ENCODE assay signal across 24 cellular contexts in the genomic region with DNA sequence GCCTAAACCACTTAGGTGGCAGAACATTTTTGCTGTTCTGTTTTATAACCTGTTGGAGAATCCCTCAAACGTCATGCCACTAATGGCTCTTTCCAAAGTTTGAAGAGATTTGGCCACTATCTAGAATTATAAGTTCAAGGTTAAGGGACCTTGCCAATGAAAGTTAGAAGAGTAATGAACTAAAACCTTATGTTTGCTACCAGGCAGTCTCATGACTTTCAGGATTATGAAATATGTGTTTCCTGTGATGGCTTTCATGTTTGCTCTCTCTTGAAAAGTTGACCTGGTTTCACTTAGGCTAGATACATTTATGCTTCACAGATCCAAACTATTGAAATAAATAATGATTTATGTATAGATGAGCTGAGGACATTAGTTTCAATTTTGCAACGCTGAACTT.
"Had no signal": no experiment of that assay in that cellular context is flagged by ENCODE, and none has a peak within 500 bp of the region (broad histone marks: within the 10 kb centered on the region; RNA-seq: fewer than 3 reads in every experiment).

No MANE protein-coding gene starts in this region.

- DNase-seq: activated CD4-positive, alpha-beta T cell treated with anti-CD3 and anti-CD28 coated beads for 36 hours; activated CD4-positive, CD25-positive, alpha-beta regulatory T cell; activated CD8-positive, alpha-beta memory T cell treated with anti-CD3 and anti-CD28 coated beads for 24 hours; activated effector memory CD4-positive, alpha-beta T cell treated with anti-CD3 and anti-CD28 coated beads, Interleukin-2, amount 50 U/mL, for 16 hours; activated naive CD4-positive, alpha-beta T cell treated with anti-CD3 and anti-CD28 coated beads for 36 hours; activated naive CD8-positive, alpha-beta T cell treated with anti-CD3 and anti-CD28 coated beads for 36 hours; brain microvascular endothelial cell; dorsolateral prefrontal cortex; effector memory CD4-positive, alpha-beta T cell; glutamatergic neuron; left ventricle myocardium inferior; naive B cell; nephron progenitor cell; stimulated activated CD4-positive, alpha-beta T cell treated with anti-CD3 and anti-CD28 coated beads, Interleukin-1b, Interleukin-23, amount 100 ng/mL, for 48 hours; stimulated activated CD4-positive, alpha-beta T cell treated with anti-CD3 and anti-CD28 coated beads, Interleukin-4, amount 100 ng/mL, for 4 hours; stimulated activated CD8-positive, alpha-beta memory T cell treated with anti-CD3 and anti-CD28 coated beads, Interleukin-4, amount 100 ng/mL, for 48 hours; stimulated activated naive CD8-positive, alpha-beta T cell treated with anti-CD3 and anti-CD28 coated beads, Interleukin-15, amount 100 ng/mL, for 72 hours; substantia nigra; uterus had no signal

- H3K27ac ChIP-seq: ascending aorta, brain microvascular endothelial cell, coronary artery, dorsolateral prefrontal cortex, left ventricle myocardium inferior, neutrophil, uterus had no signal

- H3K4me1 ChIP-seq: ascending aorta, left ventricle myocardium inferior, uterus had no signal

- H3K4me2 ChIP-seq: smooth muscle cell had no signal

- H3K4me3 ChIP-seq: ascending aorta, coronary artery, dorsolateral prefrontal cortex, left ventricle myocardium inferior, smooth muscle cell, uterus had no signal

- ATAC-seq: activated CD4-positive, alpha-beta T cell treated with anti-CD3 and anti-CD28 coated beads for 36 hours; stimulated activated memory B cell treated with anti-CD40 and anti-IgM and Interleukin-4, amounts not matched to agents 10 μg/mL and 1 μg/mL and 100 μg/mL, for 72 hours; stimulated activated naive CD8-positive, alpha-beta T cell treated with anti-CD3 and anti-CD28 coated beads, Interleukin-15, amount 100 ng/mL, for 72 hours had no signal

- H3K36me3 ChIP-seq: ascending aorta, brain microvascular endothelial cell, left ventricle myocardium inferior, neutrophil, uterus had no signal

- H3K9me3 ChIP-seq: ascending aorta, left ventricle myocardium inferior, uterus had no signal

- H3K27me3 ChIP-seq: ascending aorta, brain microvascular endothelial cell, dorsolateral prefrontal cortex, neutrophil, uterus had no signal
